1 cellular context compared by ENCODE assay signal in the genomic region with DNA sequence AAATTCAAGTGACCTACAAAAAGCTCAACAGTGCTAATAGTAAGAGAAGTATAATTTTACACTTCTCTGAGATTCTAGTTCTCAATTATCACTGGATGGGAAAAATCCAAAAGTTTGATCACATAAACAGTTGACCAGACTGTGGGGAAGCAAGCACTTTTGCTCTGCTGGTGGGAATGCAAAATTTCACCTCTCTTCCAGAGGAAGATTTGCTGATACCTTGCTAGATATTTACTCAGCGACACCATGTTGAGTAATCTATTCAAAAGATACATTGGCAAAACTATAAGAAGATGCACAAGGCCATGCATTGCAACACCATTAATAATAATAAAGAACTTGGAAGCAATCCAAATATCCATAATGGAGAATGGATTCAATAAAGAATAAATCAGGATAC.
TF ChIP-seq lines count a peak whose summit lies in the region.

No MANE protein-coding gene starts in this region.

TF ChIP-seq in K562, 482 proteins besides CTCF, POLR2A, EP300 and RAD21 (continued from another document):
- TF ChIP-seq MGA (IDR thresholded peaks at IDR 0.05) (no peak), CCAR2 (IDR thresholded peaks at IDR 0.05; ENCODE audit: low read depth, low read length) (no peak), AFF4 (CRISPR knock-in tag; IDR thresholded peaks at IDR 0.05) (no peak), ZNF584 (CRISPR knock-in tag; IDR thresholded peaks at IDR 0.05; ENCODE audit: low read depth) (no peak), ZNF57 (CRISPR knock-in tag; IDR thresholded peaks at IDR 0.05) (no peak), ELK3 (CRISPR knock-in tag; IDR thresholded peaks at IDR 0.05) (no peak), ZNF668 (CRISPR knock-in tag; IDR thresholded peaks at IDR 0.05) (no peak), CHAMP1 (IDR thresholded peaks at IDR 0.05) (0 out of 2 replicates have a peak, but pooled peaks have one; percentile 6), SUPT5H (IDR thresholded peaks at IDR 0.05) (no peak)
- TF ChIP-seq, protein P1, sequence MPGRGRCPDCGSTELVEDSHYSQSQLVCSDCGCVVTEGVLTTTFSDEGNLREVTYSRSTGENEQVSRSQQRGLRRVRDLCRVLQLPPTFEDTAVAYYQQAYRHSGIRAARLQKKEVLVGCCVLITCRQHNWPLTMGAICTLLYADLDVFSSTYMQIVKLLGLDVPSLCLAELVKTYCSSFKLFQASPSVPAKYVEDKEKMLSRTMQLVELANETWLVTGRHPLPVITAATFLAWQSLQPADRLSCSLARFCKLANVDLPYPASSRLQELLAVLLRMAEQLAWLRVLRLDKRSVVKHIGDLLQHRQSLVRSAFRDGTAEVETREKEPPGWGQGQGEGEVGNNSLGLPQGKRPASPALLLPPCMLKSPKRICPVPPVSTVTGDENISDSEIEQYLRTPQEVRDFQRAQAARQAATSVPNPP (IDR thresholded peaks at IDR 0.05; ENCODE audit: borderline replicate concordance, insufficient read depth, insufficient read length) = no peak
